In the genomic region with DNA sequence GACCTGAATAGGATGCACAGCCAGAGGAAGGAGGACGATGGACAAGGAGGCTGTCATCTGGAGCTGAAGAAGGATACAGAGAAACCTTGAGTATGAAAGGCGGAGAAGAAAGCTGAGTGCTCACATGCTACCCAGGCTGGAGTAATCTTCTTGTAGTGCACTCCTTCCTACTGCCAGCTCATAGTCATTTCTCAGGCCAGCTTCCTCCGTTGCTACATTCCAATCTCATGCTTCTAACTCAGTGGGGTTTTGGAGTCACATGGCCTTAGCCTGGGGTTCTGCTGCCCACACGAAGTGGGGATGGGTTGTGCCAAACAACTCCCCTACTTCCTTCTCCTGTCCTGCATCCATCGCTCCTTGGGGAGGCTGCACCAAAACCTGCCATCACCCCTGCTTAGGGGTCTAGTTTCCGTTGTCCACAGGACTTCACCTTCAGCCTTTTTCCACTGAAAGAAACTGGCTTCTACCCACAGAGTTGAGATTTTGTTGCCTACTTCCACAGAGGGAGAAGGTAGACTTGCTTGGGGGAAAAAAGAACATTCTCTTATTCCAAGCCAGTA, we compare ENCODE assay signal across 18 cellular contexts.
DNase-seq lines count a peak whose midpoint lies in the region; ATAC-seq and TF ChIP-seq lines count a peak whose summit lies in the region.
"Had no signal": no experiment of that assay in that cellular context is flagged by ENCODE, and none has a peak within 500 bp of the region (broad histone marks: within the 10 kb centered on the region; RNA-seq: fewer than 3 reads in every experiment).

No MANE protein-coding gene starts in this region.

- ATAC-seq in DND-41 (ENCODE audit: insufficient read depth, low read depth), result 0 out of 3 replicates have a peak, but pooled peaks have one; percentile 9
- ATAC-seq in stimulated activated memory B cell treated with anti-CD40 and anti-IgM and Interleukin-4, amounts not matched to agents 10 μg/mL and 1 μg/mL and 100 μg/mL, for 72 hours, result no peak
- no peak for ATAC-seq in psoas muscle
- ATAC-seq: CD8-positive, alpha-beta T cell had no signal

- DNase-seq in DND-41, result no peak
- peak; percentile 54 for DNase-seq in M059J (ENCODE audit: low read depth)
- DNase-seq in fibroblast of peridontal ligament (ENCODE audit: extremely low read depth), result peak; percentile 17
- DNase-seq in renal cortical epithelial cell (ENCODE audit: low read depth), result peak; percentile 46
- no peak for DNase-seq in HCEC 1CT
- no peak for DNase-seq in psoas muscle
- DNase-seq in A673 (ENCODE audit: low spot score), result no peak
- DNase-seq: CD8-positive, alpha-beta T cell; H9; IMR-90; Kasumi-1; NCI-H1694 treated with DMSO at 0.1 percent for 48 hours; NCI-H2227 treated with DMSO at 0.1 percent for 48 hours; Peyer's patch; Right ventricle myocardium superior had no signal

- CTCF ChIA-PET in A673 (lab: Charles Lee), result no interaction called here

- no peaks in the 10 kb centered on the region for H3K9me3 Mint-ChIP-seq in stimulated activated memory B cell treated with anti-CD40 and anti-IgM and Interleukin-4, amounts not matched to agents 10 μg/mL and 1 μg/mL and 100 μg/mL, for 72 hours
- H3K9me3 Mint-ChIP-seq: CD8-positive, alpha-beta T cell; H9 had no signal

- POLR2A ChIA-PET in A673 (lab: Charles Lee; ENCODE audit: low non-redundant PET), result no interaction called here

- H3K4me3 Mint-ChIP-seq in stimulated activated memory B cell treated with anti-CD40 and anti-IgM and Interleukin-4, amounts not matched to agents 10 μg/mL and 1 μg/mL and 100 μg/mL, for 72 hours, result no peak overlapping the region
- H3K4me3 Mint-ChIP-seq: CD8-positive, alpha-beta T cell; H9 had no signal

- H3K4me3 ChIP-seq in DND-41 (ENCODE audit: low read depth in 1 of 2, low read length in 2 of 2) (no peak overlapping the region), psoas muscle (no peak overlapping the region), A673 (ENCODE audit: low read depth, low read length, poor library complexity, severe bottlenecking) (no peak overlapping the region)
- H3K4me3 ChIP-seq: BLaER1, Peyer's patch, SK-N-MC had no signal

- peaks cover 13% of the 10 kb centered on the region for H3K4me1 ChIP-seq in DND-41 (ENCODE audit: insufficient read depth, low read length)
- H3K4me1 ChIP-seq in psoas muscle, result no peaks in the 10 kb centered on the region
- no peaks in the 10 kb centered on the region for H3K4me1 ChIP-seq in A673 (ENCODE audit: insufficient read depth, low read length, poor library complexity, severe bottlenecking)
- H3K4me1 ChIP-seq: Peyer's patch had no signal

- no peak overlapping the region for H3K4me2 ChIP-seq in DND-41 (ENCODE audit: insufficient read depth, low read length)
- H3K4me2 ChIP-seq: BLaER1 had no signal

- H2AFZ ChIP-seq in DND-41 (ENCODE audit: low read depth, low read length), result no peak overlapping the region

- H3K36me3 ChIP-seq in DND-41 (ENCODE audit: insufficient read depth, low read length), result no peaks in the 10 kb centered on the region
- H3K36me3 ChIP-seq in psoas muscle (ENCODE audit: insufficient read depth in 1 of 2, low read depth in 1 of 2), result no peaks in the 10 kb centered on the region
- no peaks in the 10 kb centered on the region for H3K36me3 ChIP-seq in A673 (ENCODE audit: insufficient read depth, low read length, poor library complexity, severe bottlenecking)
- H3K36me3 ChIP-seq: BLaER1, Peyer's patch had no signal

- peaks cover 36% of the 10 kb centered on the region for H3K27me3 Mint-ChIP-seq in stimulated activated memory B cell treated with anti-CD40 and anti-IgM and Interleukin-4, amounts not matched to agents 10 μg/mL and 1 μg/mL and 100 μg/mL, for 72 hours

- H3K27me3 ChIP-seq in DND-41 (ENCODE audit: insufficient read depth, low read length, poor library complexity) (no peaks in the 10 kb centered on the region), psoas muscle (ENCODE audit: insufficient read depth in 3 of 3, low read length in 2 of 3) (no peaks in the 10 kb centered on the region), A673 (replicated peaks; ENCODE audit: insufficient read depth, low read depth, low read length, poor library complexity) (peaks cover 42% of the 10 kb centered on the region)
- H3K27me3 ChIP-seq: BLaER1, Peyer's patch had no signal

- 78 to 83% (median 82%) methylated on average over 6 of the region's 6 CpGs for WGBS in psoas muscle, 3 donors

- no peak overlapping the region for H3K9ac ChIP-seq in DND-41 (ENCODE audit: low read depth, low read length)
- H3K9ac ChIP-seq: BLaER1 had no signal

- no peaks in the 10 kb centered on the region for H3K4me1 Mint-ChIP-seq in stimulated activated memory B cell treated with anti-CD40 and anti-IgM and Interleukin-4, amounts not matched to agents 10 μg/mL and 1 μg/mL and 100 μg/mL, for 72 hours

- H3K9me3 ChIP-seq in DND-41 (ENCODE audit: insufficient read depth, low read length, severe bottlenecking) (no peaks in the 10 kb centered on the region), psoas muscle (no peaks in the 10 kb centered on the region), A673 (ENCODE audit: low read depth, low read length, poor library complexity, severe bottlenecking) (no peaks in the 10 kb centered on the region)
- H3K9me3 ChIP-seq: BLaER1, Peyer's patch had no signal

- no peaks in the 10 kb centered on the region for H3K36me3 Mint-ChIP-seq in stimulated activated memory B cell treated with anti-CD40 and anti-IgM and Interleukin-4, amounts not matched to agents 10 μg/mL and 1 μg/mL and 100 μg/mL, for 72 hours
- H3K36me3 Mint-ChIP-seq: CD8-positive, alpha-beta T cell had no signal

- no TSS peak for BruUV-seq in A673 (replicated peaks; lab: Mats Ljungman, UMichigan)

- TF ChIP-seq CTCF in DND-41 (IDR thresholded peaks at IDR 0.05; ENCODE audit: borderline replicate concordance, extremely low read depth, low read length, poor library complexity, severe bottlenecking) (no peak), psoas muscle (IDR thresholded peaks at IDR 0.05) (no peak), A673 (conservative IDR thresholded peaks at IDR 0.05; ENCODE audit: low read depth, low read length) (no peak)

- no peaks in the 10 kb centered on the region for H4K20me1 ChIP-seq in DND-41 (ENCODE audit: insufficient read depth, low read length)
- H4K20me1 ChIP-seq: BLaER1 had no signal

- H3K79me2 ChIP-seq in DND-41 (ENCODE audit: insufficient read depth, low read length), result no peaks in the 10 kb centered on the region

- H3K27ac ChIP-seq in DND-41 (ENCODE audit: low read length) (no peak overlapping the region), psoas muscle (no peak overlapping the region), A673 (ENCODE audit: low read depth, low read length, poor library complexity, severe bottlenecking) (no peak overlapping the region)
- H3K27ac ChIP-seq: BLaER1, Peyer's patch, SK-N-MC had no signal

- H3K27ac Mint-ChIP-seq in stimulated activated memory B cell treated with anti-CD40 and anti-IgM and Interleukin-4, amounts not matched to agents 10 μg/mL and 1 μg/mL and 100 μg/mL, for 72 hours, result no peak overlapping the region
- H3K27ac Mint-ChIP-seq: CD8-positive, alpha-beta T cell; H9 had no signal

- intact Hi-C loops in psoas muscle (cut with DNase I), result no loop called here
- intact Hi-C loops in A673 (cut with micrococcal nuclease; ENCODE audit: unreplicated experiment), result no loop called here

Comparison
In these comparisons a context has a peak if more than half of its experiments do, and no peak if none do; other contexts are left out.
1. DNase-seq: peak in M059J (single experiment), fibroblast of peridontal ligament (single experiment) and renal cortical epithelial cell (single experiment); none in DND-41 (single experiment), HCEC 1CT (single experiment), psoas muscle (0 of 2) and A673 (single experiment).